Comparison of ENCODE assay signal across 9 cellular contexts in genomic region chr7:23184709-23185354, GRCh38. TPM values are rescaled to one million over a fixed set of nuclear protein-coding genes. Genes with fewer than 3 reads are reported as not detected.
A peak's percentile ranks its signal among the peaks of the same experiment; 100 is the strongest.
DNase-seq lines count a peak whose midpoint lies in the region; ATAC-seq, FAIRE-seq and TF ChIP-seq lines count a peak whose summit lies in the region.
"Had no signal": no experiment of that assay in that cellular context is flagged by ENCODE, and none has a peak within 500 bp of the region (broad histone marks: within the 10 kb centered on the region; RNA-seq: fewer than 3 reads in every experiment).

No MANE protein-coding gene starts in this region.

- no peaks in the 10 kb centered on the region for H3K27me3 Mint-ChIP-seq in activated CD4-positive, alpha-beta memory T cell treated with anti-CD3 and anti-CD28 coated beads, Interleukin-2, amount 10 ng/mL, durations not matched to agents 7 days and 5 days

- no peaks in the 10 kb centered on the region for H3K9me3 ChIP-seq in fibroblast of lung (ENCODE audit: control insufficient read depth, insufficient read depth, low read depth, low read length)
- no peaks in the 10 kb centered on the region for H3K9me3 ChIP-seq in small intestine (ENCODE audit: control insufficient read depth, low read depth)

- H2AFZ ChIP-seq in fibroblast of lung (ENCODE audit: low read length): no peak overlapping the region

- TF ChIP-seq CTCF in fibroblast of lung (conservative IDR thresholded peaks at IDR 0.05 in 1 of 2, IDR thresholded peaks at IDR 0.05 in 1 of 2; ENCODE audit: low read depth in 1 of 2, low read length in 2 of 2): peak; percentile 54 to 64

- peaks cover 43% of the 10 kb centered on the region for H3K4me1 Mint-ChIP-seq in activated CD4-positive, alpha-beta memory T cell treated with anti-CD3 and anti-CD28 coated beads, Interleukin-2, amount 10 ng/mL, durations not matched to agents 7 days and 5 days

- no peak overlapping the region for H3K4me3 Mint-ChIP-seq in activated CD4-positive, alpha-beta memory T cell treated with anti-CD3 and anti-CD28 coated beads, Interleukin-2, amount 10 ng/mL, durations not matched to agents 7 days and 5 days

- WGBS in small intestine, 3 donors: 75 to 78% (median 76%) methylated on average over 4 of the region's 4 CpGs

- peaks cover 26% of the 10 kb centered on the region for H3K36me3 Mint-ChIP-seq in activated CD4-positive, alpha-beta memory T cell treated with anti-CD3 and anti-CD28 coated beads, Interleukin-2, amount 10 ng/mL, durations not matched to agents 7 days and 5 days (ENCODE audit: low read depth)

- ATAC-seq in left lobe of liver: no peak
- no peak for ATAC-seq in GM18907 (IDR thresholded peaks at IDR 0.05; ENCODE audit: unreplicated experiment)

- H4K20me1 ChIP-seq in fibroblast of lung (ENCODE audit: control insufficient read depth, extremely low read depth, insufficient read depth, low read length): no peaks in the 10 kb centered on the region

- H3K4me2 ChIP-seq in fibroblast of lung (ENCODE audit: extremely low read depth, insufficient read depth, low read length): no peak overlapping the region

- peaks cover 19% of the 10 kb centered on the region for H3K79me2 ChIP-seq in fibroblast of lung (ENCODE audit: control insufficient read depth, insufficient read depth, low read length)

- H3K4me1 ChIP-seq in fibroblast of lung (ENCODE audit: control insufficient read depth, extremely low read depth, insufficient read depth, low read length) (no peaks in the 10 kb centered on the region), small intestine (ENCODE audit: control insufficient read depth in 2 of 2, insufficient read depth in 1 of 2, low read depth in 1 of 2, low read length in 1 of 2) (peaks cover 3 to 9% of the 10 kb centered on the region in 2 donors)

- no peak for FAIRE-seq in small intestine (lab: Jason Lieb, UNC)

- no peak overlapping the region for H3K27ac ChIP-seq in fibroblast of lung (ENCODE audit: insufficient read depth, low read length)
- H3K27ac ChIP-seq in small intestine (ENCODE audit: low read depth in 1 of 2, low read length in 1 of 2): no peak overlapping the region
- H3K27ac ChIP-seq: skin epidermis had no signal

- POLR2A ChIA-PET in activated CD4-positive, alpha-beta memory T cell treated with anti-CD3 and anti-CD28 coated beads, Interleukin-2, amount 10 ng/mL, durations not matched to agents 7 days and 5 days (lab: Charles Lee): interaction anchor here (1.7 kb wide), 1 partner anchor 79 kb away, joined by 12 read pairs; the partner anchor contains the start of gene KLHL7

- H3K9me3 Mint-ChIP-seq in activated CD4-positive, alpha-beta memory T cell treated with anti-CD3 and anti-CD28 coated beads, Interleukin-2, amount 10 ng/mL, durations not matched to agents 7 days and 5 days: no peaks in the 10 kb centered on the region

- no peaks in the 10 kb centered on the region for H3K27me3 ChIP-seq in fibroblast of lung (ENCODE audit: control insufficient read depth, insufficient read depth, low read length)
- H3K27me3 ChIP-seq in small intestine (ENCODE audit: control insufficient read depth in 2 of 2, insufficient read depth in 2 of 2, low read length in 2 of 2): no peaks in the 10 kb centered on the region

- CTCF ChIA-PET in activated CD4-positive, alpha-beta memory T cell treated with anti-CD3 and anti-CD28 coated beads, Interleukin-2, amount 10 ng/mL, durations not matched to agents 7 days and 5 days (lab: Charles Lee): interaction anchor here (0.6 to 1.6 kb wide), 5 partner anchors 14 to 78 kb away, joined by 3 to 7 read pairs (median 3); no protein-coding TSS in a partner anchor

- DNase-seq in DMS114 treated with DMSO at 0.1 percent for 48 hours (lab: John Stamatoyannopoulos, UW; ENCODE audit: unreplicated experiment) (peak; percentile 62), HS-27A (ENCODE audit: low read depth) (peak; percentile 11), SHP77 (lab: John Stamatoyannopoulos, UW) (peak; percentile 35 to 62), fibroblast of lung (ENCODE audit: low read depth in 2 of 2) (peak; percentile 29 to 57), small intestine (peak; percentile 38), left lobe of liver (ENCODE audit: low spot score) (no peak)
- DNase-seq in activated CD4-positive, alpha-beta memory T cell treated with anti-CD3 and anti-CD28 coated beads, Interleukin-2, amount 10 ng/mL, durations not matched to agents 7 days and 5 days: no peak

- H3K27ac Mint-ChIP-seq in activated CD4-positive, alpha-beta memory T cell treated with anti-CD3 and anti-CD28 coated beads, Interleukin-2, amount 10 ng/mL, durations not matched to agents 7 days and 5 days: no peak overlapping the region

- H3K36me3 ChIP-seq in fibroblast of lung (ENCODE audit: control insufficient read depth, insufficient read depth, low read length) (peaks cover 3% of the 10 kb centered on the region), small intestine (ENCODE audit: control insufficient read depth in 2 of 2, insufficient read depth in 2 of 2, low read length in 2 of 2) (peaks cover 3% of the 10 kb centered on the region in 2 donors)

- H3K4me3 ChIP-seq in fibroblast of lung (replicated peaks in 1 of 4; ENCODE audit: control extremely low read depth in 1 of 4, insufficient read depth in 1 of 4, low read depth in 3 of 4, low read length in 4 of 4) (no peak overlapping the region), small intestine (ENCODE audit: low read depth in 1 of 2, low read length in 2 of 2) (no peak overlapping the region)
- H3K4me3 ChIP-seq: skin epidermis had no signal

- H3K9ac ChIP-seq in fibroblast of lung (ENCODE audit: insufficient read depth, low read length): no peak overlapping the region

RNA-seq across cellular contexts. Expression of gene NUP42, which starts 3.0 kb away (rescaled TPM):
- total RNA-seq in fibroblast of lung (26.5 and 28.2 TPM in 2 replicates), left lobe of liver (16.5 TPM)
- polyA plus RNA-seq in fibroblast of lung (13.1 and 13.8 TPM in 2 replicates), small intestine (10 to 100 TPM; 25.1 to 38.5 (median 26.3) TPM)
- 12.1 and 13.9 TPM in 2 replicates for polyA plus RNA-seq in fibroblast of lung (2012)
- polyA minus RNA-seq in fibroblast of lung (ENCODE audit: low replicate concordance): 4.3 and 18.0 TPM in 2 replicates
- total RNA-seq in activated CD4-positive, alpha-beta memory T cell treated with anti-CD3 and anti-CD28 coated beads, Interleukin-2, amount 10 ng/mL, durations not matched to agents 7 days and 5 days: 10 to 100 TPM; 33.0 to 33.8 TPM

Comparison
In these comparisons a context has a peak if more than half of its experiments do, and no peak if none do; other contexts are left out.
1. DNase-seq: peak in DMS114 treated with DMSO at 0.1 percent for 48 hours (single experiment), HS-27A (single experiment), SHP77 (2 of 2), fibroblast of lung (2 of 2) and small intestine (single experiment); none in activated CD4-positive, alpha-beta memory T cell treated with anti-CD3 and anti-CD28 coated beads, Interleukin-2, amount 10 ng/mL, durations not matched to agents 7 days and 5 days (single experiment) and left lobe of liver (single experiment).